In the genomic region with DNA sequence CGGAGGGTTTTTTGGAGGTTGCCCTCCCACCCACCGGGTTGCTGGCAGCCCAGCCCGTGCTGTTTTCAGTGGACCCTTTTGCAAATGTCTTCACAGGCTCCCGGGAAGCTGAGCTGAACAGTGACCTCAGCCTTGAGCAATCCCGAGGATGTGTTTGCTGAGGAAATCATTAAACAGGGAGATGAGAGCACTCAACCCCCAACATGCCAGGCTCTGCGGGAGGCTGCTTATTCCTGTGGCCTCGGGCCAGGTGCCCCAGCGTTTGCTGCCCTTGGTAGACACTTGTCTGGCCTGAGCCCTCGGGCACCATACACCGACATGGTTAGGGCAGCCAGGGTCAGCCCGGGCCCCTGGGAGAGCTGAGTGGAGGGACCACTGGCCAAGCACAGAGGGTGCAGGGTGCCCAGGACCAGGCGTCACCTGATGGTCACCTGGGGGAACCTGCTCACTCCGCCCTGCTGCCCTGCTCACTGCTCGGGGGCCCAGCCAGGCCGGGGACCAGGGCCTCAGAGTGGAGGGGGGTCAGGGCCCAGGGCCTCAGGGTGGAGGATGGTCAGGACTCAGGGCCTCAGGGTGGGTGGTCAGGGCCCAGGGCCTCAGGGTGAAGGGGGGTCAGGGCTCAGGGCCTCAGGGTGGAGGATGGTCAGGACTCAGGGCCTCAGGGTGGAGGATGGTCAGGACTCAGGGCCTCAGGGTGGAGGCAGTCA, we compare ENCODE assay signal across 1 cellular context.
TF ChIP-seq lines count a peak whose summit lies in the region.

No MANE protein-coding gene starts in this region.

TF ChIP-seq in HepG2, 621 proteins besides CTCF, POLR2A, EP300 and RAD21 (continued from another document and continues in another):
- TF ChIP-seq, protein P1, sequence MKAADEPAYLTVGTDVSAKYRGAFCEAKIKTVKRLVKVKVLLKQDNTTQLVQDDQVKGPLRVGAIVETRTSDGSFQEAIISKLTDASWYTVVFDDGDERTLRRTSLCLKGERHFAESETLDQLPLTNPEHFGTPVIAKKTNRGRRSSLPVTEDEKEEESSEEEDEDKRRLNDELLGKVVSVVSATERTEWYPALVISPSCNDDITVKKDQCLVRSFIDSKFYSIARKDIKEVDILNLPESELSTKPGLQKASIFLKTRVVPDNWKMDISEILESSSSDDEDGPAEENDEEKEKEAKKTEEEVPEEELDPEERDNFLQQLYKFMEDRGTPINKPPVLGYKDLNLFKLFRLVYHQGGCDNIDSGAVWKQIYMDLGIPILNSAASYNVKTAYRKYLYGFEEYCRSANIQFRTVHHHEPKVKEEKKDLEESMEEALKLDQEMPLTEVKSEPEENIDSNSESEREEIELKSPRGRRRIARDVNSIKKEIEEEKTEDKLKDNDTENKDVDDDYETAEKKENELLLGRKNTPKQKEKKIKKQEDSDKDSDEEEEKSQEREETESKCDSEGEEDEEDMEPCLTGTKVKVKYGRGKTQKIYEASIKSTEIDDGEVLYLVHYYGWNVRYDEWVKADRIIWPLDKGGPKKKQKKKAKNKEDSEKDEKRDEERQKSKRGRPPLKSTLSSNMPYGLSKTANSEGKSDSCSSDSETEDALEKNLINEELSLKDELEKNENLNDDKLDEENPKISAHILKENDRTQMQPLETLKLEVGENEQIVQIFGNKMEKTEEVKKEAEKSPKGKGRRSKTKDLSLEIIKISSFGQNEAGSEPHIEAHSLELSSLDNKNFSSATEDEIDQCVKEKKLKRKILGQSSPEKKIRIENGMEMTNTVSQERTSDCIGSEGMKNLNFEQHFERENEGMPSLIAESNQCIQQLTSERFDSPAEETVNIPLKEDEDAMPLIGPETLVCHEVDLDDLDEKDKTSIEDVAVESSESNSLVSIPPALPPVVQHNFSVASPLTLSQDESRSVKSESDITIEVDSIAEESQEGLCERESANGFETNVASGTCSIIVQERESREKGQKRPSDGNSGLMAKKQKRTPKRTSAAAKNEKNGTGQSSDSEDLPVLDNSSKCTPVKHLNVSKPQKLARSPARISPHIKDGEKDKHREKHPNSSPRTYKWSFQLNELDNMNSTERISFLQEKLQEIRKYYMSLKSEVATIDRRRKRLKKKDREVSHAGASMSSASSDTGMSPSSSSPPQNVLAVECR (CRISPR knock-in tag; IDR thresholded peaks at IDR 0.05; ENCODE audit: borderline replicate concordance) = 0 out of 2 replicates have a peak, but pooled peaks have one; percentile 25
- TF ChIP-seq, protein P2, sequence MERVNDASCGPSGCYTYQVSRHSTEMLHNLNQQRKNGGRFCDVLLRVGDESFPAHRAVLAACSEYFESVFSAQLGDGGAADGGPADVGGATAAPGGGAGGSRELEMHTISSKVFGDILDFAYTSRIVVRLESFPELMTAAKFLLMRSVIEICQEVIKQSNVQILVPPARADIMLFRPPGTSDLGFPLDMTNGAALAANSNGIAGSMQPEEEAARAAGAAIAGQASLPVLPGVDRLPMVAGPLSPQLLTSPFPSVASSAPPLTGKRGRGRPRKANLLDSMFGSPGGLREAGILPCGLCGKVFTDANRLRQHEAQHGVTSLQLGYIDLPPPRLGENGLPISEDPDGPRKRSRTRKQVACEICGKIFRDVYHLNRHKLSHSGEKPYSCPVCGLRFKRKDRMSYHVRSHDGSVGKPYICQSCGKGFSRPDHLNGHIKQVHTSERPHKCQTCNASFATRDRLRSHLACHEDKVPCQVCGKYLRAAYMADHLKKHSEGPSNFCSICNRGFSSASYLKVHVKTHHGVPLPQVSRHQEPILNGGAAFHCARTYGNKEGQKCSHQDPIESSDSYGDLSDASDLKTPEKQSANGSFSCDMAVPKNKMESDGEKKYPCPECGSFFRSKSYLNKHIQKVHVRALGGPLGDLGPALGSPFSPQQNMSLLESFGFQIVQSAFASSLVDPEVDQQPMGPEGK (CRISPR knock-in tag; IDR thresholded peaks at IDR 0.05) = peak; percentile 65; the same call in 1 of the 2 replicates
- no peak for TF ChIP-seq ZNF34 (CRISPR knock-in tag; IDR thresholded peaks at IDR 0.05; ENCODE audit: borderline replicate concordance)
- TF ChIP-seq, protein P3, sequence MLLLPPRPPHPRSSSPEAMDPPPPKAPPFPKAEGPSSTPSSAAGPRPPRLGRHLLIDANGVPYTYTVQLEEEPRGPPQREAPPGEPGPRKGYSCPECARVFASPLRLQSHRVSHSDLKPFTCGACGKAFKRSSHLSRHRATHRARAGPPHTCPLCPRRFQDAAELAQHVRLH (CRISPR knock-in tag; IDR thresholded peaks at IDR 0.05; ENCODE audit: borderline replicate concordance, low read depth) = peak; percentile 37; the same call in 1 of the 2 replicates
- TF ChIP-seq MAFF (IDR thresholded peaks at IDR 0.05; ENCODE audit: low read depth, low read length) = no peak
- TF ChIP-seq, protein P4, sequence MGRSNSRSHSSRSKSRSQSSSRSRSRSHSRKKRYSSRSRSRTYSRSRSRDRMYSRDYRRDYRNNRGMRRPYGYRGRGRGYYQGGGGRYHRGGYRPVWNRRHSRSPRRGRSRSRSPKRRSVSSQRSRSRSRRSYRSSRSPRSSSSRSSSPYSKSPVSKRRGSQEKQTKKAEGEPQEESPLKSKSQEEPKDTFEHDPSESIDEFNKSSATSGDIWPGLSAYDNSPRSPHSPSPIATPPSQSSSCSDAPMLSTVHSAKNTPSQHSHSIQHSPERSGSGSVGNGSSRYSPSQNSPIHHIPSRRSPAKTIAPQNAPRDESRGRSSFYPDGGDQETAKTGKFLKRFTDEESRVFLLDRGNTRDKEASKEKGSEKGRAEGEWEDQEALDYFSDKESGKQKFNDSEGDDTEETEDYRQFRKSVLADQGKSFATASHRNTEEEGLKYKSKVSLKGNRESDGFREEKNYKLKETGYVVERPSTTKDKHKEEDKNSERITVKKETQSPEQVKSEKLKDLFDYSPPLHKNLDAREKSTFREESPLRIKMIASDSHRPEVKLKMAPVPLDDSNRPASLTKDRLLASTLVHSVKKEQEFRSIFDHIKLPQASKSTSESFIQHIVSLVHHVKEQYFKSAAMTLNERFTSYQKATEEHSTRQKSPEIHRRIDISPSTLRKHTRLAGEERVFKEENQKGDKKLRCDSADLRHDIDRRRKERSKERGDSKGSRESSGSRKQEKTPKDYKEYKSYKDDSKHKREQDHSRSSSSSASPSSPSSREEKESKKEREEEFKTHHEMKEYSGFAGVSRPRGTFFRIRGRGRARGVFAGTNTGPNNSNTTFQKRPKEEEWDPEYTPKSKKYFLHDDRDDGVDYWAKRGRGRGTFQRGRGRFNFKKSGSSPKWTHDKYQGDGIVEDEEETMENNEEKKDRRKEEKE (IDR thresholded peaks at IDR 0.05) = no peak
- TF ChIP-seq ZNF629 (CRISPR knock-in tag; conservative IDR thresholded peaks at IDR 0.05) = no peak
- TF ChIP-seq, protein P5, sequence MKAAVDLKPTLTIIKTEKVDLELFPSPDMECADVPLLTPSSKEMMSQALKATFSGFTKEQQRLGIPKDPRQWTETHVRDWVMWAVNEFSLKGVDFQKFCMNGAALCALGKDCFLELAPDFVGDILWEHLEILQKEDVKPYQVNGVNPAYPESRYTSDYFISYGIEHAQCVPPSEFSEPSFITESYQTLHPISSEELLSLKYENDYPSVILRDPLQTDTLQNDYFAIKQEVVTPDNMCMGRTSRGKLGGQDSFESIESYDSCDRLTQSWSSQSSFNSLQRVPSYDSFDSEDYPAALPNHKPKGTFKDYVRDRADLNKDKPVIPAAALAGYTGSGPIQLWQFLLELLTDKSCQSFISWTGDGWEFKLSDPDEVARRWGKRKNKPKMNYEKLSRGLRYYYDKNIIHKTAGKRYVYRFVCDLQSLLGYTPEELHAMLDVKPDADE (CRISPR knock-in tag; IDR thresholded peaks at IDR 0.05) = no peak
- no peak for TF ChIP-seq NCOA5 (CRISPR knock-in tag; IDR thresholded peaks at IDR 0.05)
- TF ChIP-seq ZBTB1 (CRISPR knock-in tag; IDR thresholded peaks at IDR 0.05; ENCODE audit: borderline replicate concordance) = no peak
- no peak for TF ChIP-seq ZMAT3 (CRISPR knock-in tag; conservative IDR thresholded peaks at IDR 0.05)
- no peak for TF ChIP-seq ATM (IDR thresholded peaks at IDR 0.05; ENCODE audit: borderline replicate concordance)
- TF ChIP-seq RORA (CRISPR knock-in tag; IDR thresholded peaks at IDR 0.05) = no peak
- no peak for TF ChIP-seq HIVEP1 (CRISPR knock-in tag; IDR thresholded peaks at IDR 0.05)
- no peak for TF ChIP-seq FLYWCH1 (CRISPR knock-in tag; IDR thresholded peaks at IDR 0.05)
- no peak for TF ChIP-seq ZNF33B (CRISPR knock-in tag; IDR thresholded peaks at IDR 0.05)
- TF ChIP-seq DPF2 (CRISPR knock-in tag; IDR thresholded peaks at IDR 0.05; ENCODE audit: borderline replicate concordance, low read depth) = peak; percentile 21; the same call in 1 of the 2 replicates
- TF ChIP-seq RFXAP (CRISPR knock-in tag; IDR thresholded peaks at IDR 0.05; ENCODE audit: borderline replicate concordance) = no peak
- TF ChIP-seq POLR2AphosphoS2 (IDR thresholded peaks at IDR 0.05; ENCODE audit: low read depth, low read length) = no peak
- peak; percentile 53; the same call in 1 of the 2 replicates for TF ChIP-seq ZFY (CRISPR knock-in tag; IDR thresholded peaks at IDR 0.05)
- TF ChIP-seq ZNF331 (CRISPR knock-in tag; IDR thresholded peaks at IDR 0.05) = peak; percentile 70; the same call in 1 of the 2 replicates
- TF ChIP-seq ZNF703 (CRISPR knock-in tag; IDR thresholded peaks at IDR 0.05; ENCODE audit: borderline replicate concordance) = no peak; the same call in 1 of the 2 replicates
- TF ChIP-seq, protein P6, sequence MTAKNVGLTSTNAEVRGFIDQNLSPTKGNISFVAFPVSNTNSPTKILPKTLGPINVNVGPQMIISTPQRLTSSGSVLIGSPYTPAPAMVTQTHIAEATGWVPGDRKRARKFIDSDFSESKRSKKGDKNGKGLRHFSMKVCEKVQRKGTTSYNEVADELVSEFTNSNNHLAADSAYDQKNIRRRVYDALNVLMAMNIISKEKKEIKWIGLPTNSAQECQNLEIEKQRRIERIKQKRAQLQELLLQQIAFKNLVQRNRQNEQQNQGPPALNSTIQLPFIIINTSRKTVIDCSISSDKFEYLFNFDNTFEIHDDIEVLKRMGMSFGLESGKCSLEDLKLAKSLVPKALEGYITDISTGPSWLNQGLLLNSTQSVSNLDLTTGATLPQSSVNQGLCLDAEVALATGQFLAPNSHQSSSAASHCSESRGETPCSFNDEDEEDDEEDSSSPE (CRISPR knock-in tag; IDR thresholded peaks at IDR 0.05) = no peak; the same call in 1 of the 2 replicates
- TF ChIP-seq JUND (CRISPR knock-in tag; IDR thresholded peaks at IDR 0.05) = peak; percentile 90
- TF ChIP-seq MTA1 (CRISPR knock-in tag; IDR thresholded peaks at IDR 0.05; ENCODE audit: borderline replicate concordance) = peak; percentile 92; the same call in 1 of the 2 replicates
- TF ChIP-seq GABPA (IDR thresholded peaks at IDR 0.05; ENCODE audit: low read depth, low read length) = no peak
- no peak for TF ChIP-seq GABPA (CRISPR knock-in tag; IDR thresholded peaks at IDR 0.05; ENCODE audit: low read depth)
- no peak for TF ChIP-seq RARG (CRISPR knock-in tag; IDR thresholded peaks at IDR 0.05; ENCODE audit: low read depth)
- TF ChIP-seq, protein P7, sequence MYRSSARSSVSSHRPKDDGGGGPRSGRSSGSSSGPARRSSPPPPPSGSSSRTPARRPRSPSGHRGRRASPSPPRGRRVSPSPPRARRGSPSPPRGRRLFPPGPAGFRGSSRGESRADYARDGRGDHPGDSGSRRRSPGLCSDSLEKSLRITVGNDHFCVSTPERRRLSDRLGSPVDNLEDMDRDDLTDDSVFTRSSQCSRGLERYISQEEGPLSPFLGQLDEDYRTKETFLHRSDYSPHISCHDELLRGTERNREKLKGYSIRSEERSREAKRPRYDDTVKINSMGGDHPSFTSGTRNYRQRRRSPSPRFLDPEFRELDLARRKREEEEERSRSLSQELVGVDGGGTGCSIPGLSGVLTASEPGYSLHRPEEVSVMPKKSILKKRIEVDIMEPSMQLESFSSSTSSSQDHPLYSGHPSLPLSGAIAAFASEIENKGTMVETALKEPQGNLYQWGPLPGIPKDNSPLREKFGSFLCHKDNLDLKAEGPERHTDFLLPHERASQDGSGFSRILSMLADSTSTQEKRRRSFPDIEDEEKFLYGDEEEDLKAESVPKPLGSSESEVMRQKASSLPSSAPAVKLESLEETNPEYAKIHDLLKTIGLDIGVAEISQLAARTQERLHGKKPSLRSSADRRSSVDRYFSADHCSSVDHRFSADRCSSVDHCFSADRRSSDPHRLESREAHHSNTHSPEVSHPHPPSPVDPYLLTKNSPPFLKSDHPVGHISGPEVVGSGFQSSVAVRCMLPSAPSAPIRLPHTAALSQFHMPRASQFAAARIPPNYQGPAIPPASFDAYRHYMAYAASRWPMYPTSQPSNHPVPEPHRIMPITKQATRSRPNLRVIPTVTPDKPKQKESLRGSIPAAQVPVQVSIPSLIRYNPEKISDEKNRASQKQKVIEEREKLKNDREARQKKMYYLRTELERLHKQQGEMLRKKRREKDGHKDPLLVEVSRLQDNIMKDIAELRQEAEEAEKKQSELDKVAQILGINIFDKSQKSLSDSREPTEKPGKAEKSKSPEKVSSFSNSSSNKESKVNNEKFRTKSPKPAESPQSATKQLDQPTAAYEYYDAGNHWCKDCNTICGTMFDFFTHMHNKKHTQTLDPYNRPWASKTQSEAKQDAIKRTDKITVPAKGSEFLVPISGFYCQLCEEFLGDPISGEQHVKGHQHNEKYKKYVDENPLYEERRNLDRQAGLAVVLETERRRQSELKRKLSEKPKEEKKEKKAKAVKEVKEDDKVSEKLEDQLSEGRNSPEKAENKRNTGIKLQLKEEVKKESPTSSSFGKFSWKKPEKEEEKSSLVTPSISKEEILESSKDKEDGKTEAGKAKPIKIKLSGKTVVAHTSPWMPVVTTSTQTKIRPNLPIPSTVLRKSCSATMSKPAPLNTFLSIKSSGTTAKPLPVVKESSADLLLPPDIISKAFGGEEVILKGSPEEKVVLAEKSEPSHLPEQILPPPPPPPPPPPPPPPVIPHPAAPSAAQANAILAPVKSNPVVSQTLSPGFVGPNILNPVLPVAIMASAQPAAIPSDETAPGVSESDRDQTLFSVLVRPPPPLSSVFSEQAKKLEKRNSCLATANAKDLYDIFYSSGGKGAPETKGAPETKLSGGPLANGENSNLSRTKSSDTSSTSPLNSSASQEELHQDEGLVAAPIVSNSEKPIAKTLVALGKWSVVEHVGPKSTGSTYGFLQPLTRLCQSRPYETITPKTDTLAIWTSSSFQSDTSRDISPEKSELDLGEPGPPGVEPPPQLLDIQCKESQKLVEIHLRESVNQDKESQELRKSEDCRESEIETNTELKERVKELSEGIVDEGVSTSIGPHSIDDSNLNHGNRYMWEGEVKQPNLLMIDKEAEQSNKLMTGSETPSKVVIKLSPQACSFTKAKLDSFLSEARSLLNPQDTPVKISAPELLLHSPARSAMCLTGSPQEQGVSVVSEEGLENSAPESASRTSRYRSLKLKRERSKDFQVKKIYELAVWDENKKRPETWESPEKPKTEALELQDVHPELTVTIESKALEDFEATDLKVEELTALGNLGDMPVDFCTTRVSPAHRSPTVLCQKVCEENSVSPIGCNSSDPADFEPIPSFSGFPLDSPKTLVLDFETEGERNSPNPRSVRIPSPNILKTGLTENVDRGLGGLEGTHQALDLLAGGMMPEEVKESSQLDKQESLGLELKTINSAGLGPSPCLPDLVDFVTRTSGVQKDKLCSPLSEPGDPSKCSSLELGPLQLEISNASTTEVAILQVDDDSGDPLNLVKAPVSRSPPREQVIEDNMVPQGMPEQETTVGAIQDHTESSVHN (CRISPR knock-in tag; IDR thresholded peaks at IDR 0.05) = no peak
- TF ChIP-seq RFXANK (CRISPR knock-in tag; IDR thresholded peaks at IDR 0.05) = no peak
- no peak; the same call in 1 of the 2 replicates for TF ChIP-seq HMG20B (CRISPR knock-in tag; conservative IDR thresholded peaks at IDR 0.05)
- TF ChIP-seq ZNF136 (CRISPR knock-in tag; IDR thresholded peaks at IDR 0.05; ENCODE audit: low read depth) = no peak
